12 cellular contexts compared by ENCODE assay signal in genomic region chr7:3861941-3862340, GRCh38.
DNase-seq lines count a peak whose midpoint lies in the region; ATAC-seq and FAIRE-seq lines count a peak whose summit lies in the region.
"Had no signal": no experiment of that assay in that cellular context is flagged by ENCODE, and none has a peak within 500 bp of the region (broad histone marks: within the 10 kb centered on the region; RNA-seq: fewer than 3 reads in every experiment).

No MANE protein-coding gene starts in this region.

- H3K23ac ChIP-seq in mesenchymal stem cell (ENCODE audit: low read length in 2 of 2) = no peak overlapping the region

- no peak overlapping the region for H3K27ac ChIP-seq in mesenchymal stem cell (ENCODE audit: low read length, poor library complexity, severe bottlenecking)
- H3K27ac ChIP-seq: neutrophil had no signal

- ATAC-seq in HG02973 (IDR thresholded peaks at IDR 0.05; ENCODE audit: unreplicated experiment) (peak; percentile 66), GM18909 (IDR thresholded peaks at IDR 0.05; ENCODE audit: poor library complexity, unreplicated experiment) (no peak), GM18502 (IDR thresholded peaks at IDR 0.05; ENCODE audit: poor library complexity, unreplicated experiment) (no peak)

- H3K4ac ChIP-seq in mesenchymal stem cell (ENCODE audit: low read depth in 1 of 2, low read length in 2 of 2) = no peak overlapping the region

- no peaks in the 10 kb centered on the region for H3K4me1 ChIP-seq in mesenchymal stem cell (ENCODE audit: control insufficient read depth, insufficient read depth, low read depth, low read length)
- H3K4me1 ChIP-seq: ascending aorta had no signal

- H3K27me3 ChIP-seq in mesenchymal stem cell (ENCODE audit: control insufficient read depth in 1 of 2, insufficient read depth in 1 of 2, low read length in 2 of 2) = no peaks in the 10 kb centered on the region
- H3K27me3 ChIP-seq: ascending aorta, neutrophil had no signal

- no peak overlapping the region for H4K91ac ChIP-seq in mesenchymal stem cell (ENCODE audit: low read length)

- no peak overlapping the region for H2BK15ac ChIP-seq in mesenchymal stem cell (ENCODE audit: low read depth, poor library complexity, severe bottlenecking)

- DNase-seq in A172 (ENCODE audit: low spot score) = peak; percentile 78
- DNase-seq in dermis blood vessel endothelial cell = peak; percentile 57
- peak; percentile 89 for DNase-seq in mesenchymal stem cell
- no peak for DNase-seq in GM19239 (ENCODE audit: insufficient read length, low spot score)
- no peak for DNase-seq in NCI-H345 (lab: John Stamatoyannopoulos, UW)
- DNase-seq: COR-L47, MM.1S had no signal

- no peak overlapping the region for H3K4me2 ChIP-seq in mesenchymal stem cell (ENCODE audit: low read length, poor library complexity, severe bottlenecking)

- WGBS in mesenchymal stem cell = 42% methylated on average over 5 of the region's 5 CpGs

- no peaks in the 10 kb centered on the region for H3K36me3 ChIP-seq in mesenchymal stem cell (ENCODE audit: control insufficient read depth in 1 of 2, insufficient read depth in 2 of 2, low read depth in 1 of 2, low read length in 2 of 2)
- H3K36me3 ChIP-seq: ascending aorta, neutrophil had no signal

- H3K9me3 ChIP-seq in mesenchymal stem cell (ENCODE audit: control insufficient read depth, low read length) = peaks cover 14% of the 10 kb centered on the region
- H3K9me3 ChIP-seq: ascending aorta, neutrophil had no signal

- H3K18ac ChIP-seq in mesenchymal stem cell (ENCODE audit: low read depth in 1 of 2, low read length in 2 of 2) = peak overlapping the region in 1 of 2 experiments; percentile 16

- no peak for FAIRE-seq in GM19239 (lab: Jason Lieb, UNC)

- peak overlapping the region; percentile 9 for H3K9ac ChIP-seq in mesenchymal stem cell (ENCODE audit: low read length)

- no peak overlapping the region for H2BK120ac ChIP-seq in mesenchymal stem cell (ENCODE audit: low read depth, low read length)

- no peak overlapping the region for H4K8ac ChIP-seq in mesenchymal stem cell (ENCODE audit: low read length)

- H3K14ac ChIP-seq in mesenchymal stem cell (ENCODE audit: low read length in 2 of 2) = no peak overlapping the region

- H2BK12ac ChIP-seq in mesenchymal stem cell (ENCODE audit: low read length in 2 of 2) = no peak overlapping the region

- peak overlapping the region in 1 of 2 experiments; percentile 30 for H3K4me3 ChIP-seq in mesenchymal stem cell (ENCODE audit: insufficient read depth in 1 of 2, low read depth in 1 of 2, low read length in 2 of 2)

- H2AFZ ChIP-seq in mesenchymal stem cell (ENCODE audit: low read depth, low read length) = no peak overlapping the region

- no peak overlapping the region for H2BK5ac ChIP-seq in mesenchymal stem cell (ENCODE audit: low read depth, low read length, poor library complexity, severe bottlenecking)

- H3K79me1 ChIP-seq in mesenchymal stem cell (replicated peaks; ENCODE audit: low read length, poor library complexity, severe bottlenecking) = no peaks in the 10 kb centered on the region

- no peak overlapping the region for H2AK5ac ChIP-seq in mesenchymal stem cell (ENCODE audit: low read length, severe bottlenecking)

Comparison
In these comparisons a context has a peak if more than half of its experiments do, and no peak if none do; other contexts are left out.
1. DNase-seq: peak in A172 (single experiment), dermis blood vessel endothelial cell (single experiment) and mesenchymal stem cell (single experiment); none in GM19239 (single experiment) and NCI-H345 (single experiment).